In the genomic region with DNA sequence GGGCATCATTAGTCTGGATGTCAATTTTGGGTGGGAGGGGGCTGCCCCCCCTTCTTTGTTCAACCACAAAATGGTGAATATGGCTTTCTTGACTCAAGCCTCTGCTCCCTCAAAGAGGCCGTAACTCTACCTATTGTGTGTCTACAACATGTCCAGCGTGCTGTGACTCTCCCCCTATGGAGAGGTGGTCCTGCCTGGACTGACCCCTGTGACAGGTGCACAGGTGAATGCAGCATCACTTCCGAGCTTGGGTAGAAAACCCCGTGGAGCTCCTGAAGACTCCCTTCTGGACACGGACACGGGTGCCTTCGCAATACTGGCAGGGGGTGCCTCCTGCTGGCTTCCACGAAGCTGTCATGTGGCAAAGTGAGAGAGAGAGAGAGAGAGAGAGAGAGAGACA, we compare ENCODE assay signal across 1 cellular context.
TF ChIP-seq lines count a peak whose summit lies in the region.

No MANE protein-coding gene starts in this region.

TF ChIP-seq in H1, 55 proteins besides CTCF, POLR2A, EP300 and RAD21:
- TF ChIP-seq RBBP5 (IDR thresholded peaks at IDR 0.05; ENCODE audit: borderline replicate concordance, low read depth, low read length) (no peak), ASH2L (IDR thresholded peaks at IDR 0.05; ENCODE audit: low read length) (no peak), CHD7 (IDR thresholded peaks at IDR 0.05; ENCODE audit: insufficient replicate concordance, low read length) (no peak), GABPA (IDR thresholded peaks at IDR 0.05; ENCODE audit: borderline replicate concordance, insufficient read depth, low read length) (no peak), MAFK (IDR thresholded peaks at IDR 0.05; ENCODE audit: low read depth, low read length) (no peak), E2F6 (IDR thresholded peaks at IDR 0.05) (no peak)
